Comparison of ENCODE assay signal across 1 cellular context in the genomic region with DNA sequence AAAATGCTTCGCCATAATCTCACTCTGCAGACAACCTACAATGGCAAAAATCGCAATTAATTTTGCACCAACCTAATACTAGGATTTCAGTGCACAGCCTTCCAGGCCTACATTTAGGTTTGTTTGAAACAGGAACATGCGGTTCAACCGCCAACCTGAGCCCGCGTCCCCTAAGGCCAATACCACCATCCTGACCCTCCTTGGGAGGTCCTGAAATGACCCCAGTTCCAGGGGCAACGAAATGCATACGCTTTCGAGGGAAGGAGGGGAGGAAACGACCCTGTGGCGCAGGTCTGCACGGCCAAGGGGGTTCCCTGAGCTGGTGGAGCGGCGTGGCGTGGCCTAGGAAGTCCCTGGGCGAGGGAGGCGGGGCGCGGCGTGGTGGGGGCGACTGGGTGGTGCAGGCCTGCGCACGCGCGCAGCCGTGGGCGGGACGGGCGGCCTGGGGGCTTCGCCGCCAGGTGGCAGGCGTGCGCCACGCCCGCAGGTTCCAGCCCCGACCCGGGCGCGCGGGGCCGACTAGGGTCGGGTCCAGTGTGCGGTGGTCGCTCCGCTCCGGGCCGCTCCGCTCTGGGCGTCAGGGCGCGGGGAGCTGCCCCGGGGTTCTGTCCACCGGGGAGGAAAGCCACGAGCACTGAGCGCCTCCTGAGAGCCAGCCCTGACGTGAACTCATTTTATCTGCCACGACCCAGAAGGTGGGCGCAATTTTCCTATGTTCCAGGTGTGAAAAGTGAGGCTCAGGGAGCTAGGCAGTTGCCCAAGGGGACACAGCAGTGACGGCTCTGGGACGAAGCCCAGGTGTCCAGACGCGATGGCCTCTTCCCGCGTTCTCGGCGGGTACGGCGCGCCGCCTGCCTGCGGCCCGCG.
TF ChIP-seq lines count a peak whose summit lies in the region.

No MANE protein-coding gene starts in this region.

TF ChIP-seq in HEK293, 187 proteins besides CTCF, POLR2A, EP300 and RAD21 (continued from another document and continues in another):
- TF ChIP-seq, protein P1, sequence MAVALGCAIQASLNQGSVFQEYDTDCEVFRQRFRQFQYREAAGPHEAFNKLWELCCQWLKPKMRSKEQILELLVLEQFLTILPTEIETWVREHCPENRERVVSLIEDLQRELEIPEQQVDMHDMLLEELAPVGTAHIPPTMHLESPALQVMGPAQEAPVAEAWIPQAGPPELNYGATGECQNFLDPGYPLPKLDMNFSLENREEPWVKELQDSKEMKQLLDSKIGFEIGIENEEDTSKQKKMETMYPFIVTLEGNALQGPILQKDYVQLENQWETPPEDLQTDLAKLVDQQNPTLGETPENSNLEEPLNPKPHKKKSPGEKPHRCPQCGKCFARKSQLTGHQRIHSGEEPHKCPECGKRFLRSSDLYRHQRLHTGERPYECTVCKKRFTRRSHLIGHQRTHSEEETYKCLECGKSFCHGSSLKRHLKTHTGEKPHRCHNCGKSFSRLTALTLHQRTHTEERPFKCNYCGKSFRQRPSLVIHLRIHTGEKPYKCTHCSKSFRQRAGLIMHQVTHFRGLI (tag by site-specific recombination; IDR thresholded peaks at IDR 0.05) = no peak
- TF ChIP-seq ZNF549 (tag by site-specific recombination; IDR thresholded peaks at IDR 0.05) (no peak), ZNF701 (tag by site-specific recombination; IDR thresholded peaks at IDR 0.05) (no peak), ZNF366 (tag by site-specific recombination; conservative IDR thresholded peaks at IDR 0.05) (no peak), ZNF610 (tag by site-specific recombination; IDR thresholded peaks at IDR 0.05; ENCODE audit: borderline replicate concordance) (no peak; the same call in 1 of the 2 replicates), ZNF76 (tag by site-specific recombination; IDR thresholded peaks at IDR 0.05; ENCODE audit: borderline replicate concordance, low read depth) (no peak), ZNF221 (tag by site-specific recombination; IDR thresholded peaks at IDR 0.05; ENCODE audit: borderline replicate concordance) (no peak), FEZF1 (tag by site-specific recombination; IDR thresholded peaks at IDR 0.05) (0 out of 2 replicates have a peak, but pooled peaks have one; percentile 4), ZNF623 (tag by site-specific recombination; IDR thresholded peaks at IDR 0.05) (no peak), ZNF416 (tag by site-specific recombination; IDR thresholded peaks at IDR 0.05) (no peak), ZNF837 (tag by site-specific recombination; IDR thresholded peaks at IDR 0.05) (no peak), ZNF274 (IDR thresholded peaks at IDR 0.05; ENCODE audit: low read length) (no peak), ZNF274 (tag by site-specific recombination; IDR thresholded peaks at IDR 0.05; ENCODE audit: borderline replicate concordance) (no peak), ZNF596 (tag by site-specific recombination; IDR thresholded peaks at IDR 0.05) (no peak; the same call in 1 of the 2 replicates), ZNF626 (tag by site-specific recombination; IDR thresholded peaks at IDR 0.05) (no peak), SCRT1 (tag by site-specific recombination; IDR thresholded peaks at IDR 0.05; ENCODE audit: borderline replicate concordance) (no peak), ZNF133 (tag by site-specific recombination; IDR thresholded peaks at IDR 0.05) (no peak), ZNF23 (tag by site-specific recombination; IDR thresholded peaks at IDR 0.05; ENCODE audit: borderline replicate concordance) (no peak), KLF7 (tag by site-specific recombination; IDR thresholded peaks at IDR 0.05; ENCODE audit: borderline replicate concordance) (no peak), ZNF791 (tag by site-specific recombination; IDR thresholded peaks at IDR 0.05) (no peak), ZNF121 (tag by site-specific recombination; IDR thresholded peaks at IDR 0.05) (peak; percentile 91), ZNF157 (tag by site-specific recombination; IDR thresholded peaks at IDR 0.05) (no peak), ZNF394 (tag by site-specific recombination; IDR thresholded peaks at IDR 0.05; ENCODE audit: borderline replicate concordance) (no peak), ZNF621 (tag by site-specific recombination; IDR thresholded peaks at IDR 0.05) (no peak), ZNF404 (tag by site-specific recombination; IDR thresholded peaks at IDR 0.05) (no peak), ZNF214 (tag by site-specific recombination; IDR thresholded peaks at IDR 0.05; ENCODE audit: borderline replicate concordance) (no peak), ZNF433 (tag by site-specific recombination; IDR thresholded peaks at IDR 0.05; ENCODE audit: low read depth) (no peak), ZNF544 (tag by site-specific recombination; IDR thresholded peaks at IDR 0.05) (no peak), MZF1 (tag by site-specific recombination; IDR thresholded peaks at IDR 0.05; ENCODE audit: borderline replicate concordance) (no peak), GFI1B (tag by site-specific recombination; IDR thresholded peaks at IDR 0.05) (no peak)
- TF ChIP-seq, protein P2, sequence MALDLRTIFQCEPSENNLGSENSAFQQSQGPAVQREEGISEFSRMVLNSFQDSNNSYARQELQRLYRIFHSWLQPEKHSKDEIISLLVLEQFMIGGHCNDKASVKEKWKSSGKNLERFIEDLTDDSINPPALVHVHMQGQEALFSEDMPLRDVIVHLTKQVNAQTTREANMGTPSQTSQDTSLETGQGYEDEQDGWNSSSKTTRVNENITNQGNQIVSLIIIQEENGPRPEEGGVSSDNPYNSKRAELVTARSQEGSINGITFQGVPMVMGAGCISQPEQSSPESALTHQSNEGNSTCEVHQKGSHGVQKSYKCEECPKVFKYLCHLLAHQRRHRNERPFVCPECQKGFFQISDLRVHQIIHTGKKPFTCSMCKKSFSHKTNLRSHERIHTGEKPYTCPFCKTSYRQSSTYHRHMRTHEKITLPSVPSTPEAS (tag by site-specific recombination; IDR thresholded peaks at IDR 0.05) = no peak
- TF ChIP-seq, protein P3, sequence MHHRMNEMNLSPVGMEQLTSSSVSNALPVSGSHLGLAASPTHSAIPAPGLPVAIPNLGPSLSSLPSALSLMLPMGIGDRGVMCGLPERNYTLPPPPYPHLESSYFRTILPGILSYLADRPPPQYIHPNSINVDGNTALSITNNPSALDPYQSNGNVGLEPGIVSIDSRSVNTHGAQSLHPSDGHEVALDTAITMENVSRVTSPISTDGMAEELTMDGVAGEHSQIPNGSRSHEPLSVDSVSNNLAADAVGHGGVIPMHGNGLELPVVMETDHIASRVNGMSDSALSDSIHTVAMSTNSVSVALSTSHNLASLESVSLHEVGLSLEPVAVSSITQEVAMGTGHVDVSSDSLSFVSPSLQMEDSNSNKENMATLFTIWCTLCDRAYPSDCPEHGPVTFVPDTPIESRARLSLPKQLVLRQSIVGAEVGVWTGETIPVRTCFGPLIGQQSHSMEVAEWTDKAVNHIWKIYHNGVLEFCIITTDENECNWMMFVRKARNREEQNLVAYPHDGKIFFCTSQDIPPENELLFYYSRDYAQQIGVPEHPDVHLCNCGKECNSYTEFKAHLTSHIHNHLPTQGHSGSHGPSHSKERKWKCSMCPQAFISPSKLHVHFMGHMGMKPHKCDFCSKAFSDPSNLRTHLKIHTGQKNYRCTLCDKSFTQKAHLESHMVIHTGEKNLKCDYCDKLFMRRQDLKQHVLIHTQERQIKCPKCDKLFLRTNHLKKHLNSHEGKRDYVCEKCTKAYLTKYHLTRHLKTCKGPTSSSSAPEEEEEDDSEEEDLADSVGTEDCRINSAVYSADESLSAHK (tag by site-specific recombination; IDR thresholded peaks at IDR 0.05) = no peak
- TF ChIP-seq, protein P4, sequence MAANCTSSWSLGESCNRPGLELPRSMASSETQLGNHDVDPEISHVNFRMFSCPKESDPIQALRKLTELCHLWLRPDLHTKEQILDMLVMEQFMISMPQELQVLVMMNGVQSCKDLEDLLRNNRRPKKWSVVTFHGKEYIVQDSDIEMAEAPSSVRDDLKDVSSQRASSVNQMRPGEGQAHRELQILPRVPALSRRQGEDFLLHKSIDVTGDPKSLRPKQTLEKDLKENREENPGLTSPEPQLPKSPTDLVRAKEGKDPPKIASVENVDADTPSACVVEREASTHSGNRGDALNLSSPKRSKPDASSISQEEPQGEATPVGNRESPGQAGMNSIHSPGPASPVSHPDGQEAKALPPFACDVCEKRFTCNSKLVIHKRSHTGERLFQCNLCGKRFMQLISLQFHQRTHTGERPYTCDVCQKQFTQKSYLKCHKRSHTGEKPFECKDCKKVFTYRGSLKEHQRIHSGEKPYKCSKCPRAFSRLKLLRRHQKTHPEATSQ (tag by site-specific recombination; IDR thresholded peaks at IDR 0.05) = 0 out of 2 replicates have a peak, but pooled peaks have one; percentile 20
- TF ChIP-seq, protein P5, sequence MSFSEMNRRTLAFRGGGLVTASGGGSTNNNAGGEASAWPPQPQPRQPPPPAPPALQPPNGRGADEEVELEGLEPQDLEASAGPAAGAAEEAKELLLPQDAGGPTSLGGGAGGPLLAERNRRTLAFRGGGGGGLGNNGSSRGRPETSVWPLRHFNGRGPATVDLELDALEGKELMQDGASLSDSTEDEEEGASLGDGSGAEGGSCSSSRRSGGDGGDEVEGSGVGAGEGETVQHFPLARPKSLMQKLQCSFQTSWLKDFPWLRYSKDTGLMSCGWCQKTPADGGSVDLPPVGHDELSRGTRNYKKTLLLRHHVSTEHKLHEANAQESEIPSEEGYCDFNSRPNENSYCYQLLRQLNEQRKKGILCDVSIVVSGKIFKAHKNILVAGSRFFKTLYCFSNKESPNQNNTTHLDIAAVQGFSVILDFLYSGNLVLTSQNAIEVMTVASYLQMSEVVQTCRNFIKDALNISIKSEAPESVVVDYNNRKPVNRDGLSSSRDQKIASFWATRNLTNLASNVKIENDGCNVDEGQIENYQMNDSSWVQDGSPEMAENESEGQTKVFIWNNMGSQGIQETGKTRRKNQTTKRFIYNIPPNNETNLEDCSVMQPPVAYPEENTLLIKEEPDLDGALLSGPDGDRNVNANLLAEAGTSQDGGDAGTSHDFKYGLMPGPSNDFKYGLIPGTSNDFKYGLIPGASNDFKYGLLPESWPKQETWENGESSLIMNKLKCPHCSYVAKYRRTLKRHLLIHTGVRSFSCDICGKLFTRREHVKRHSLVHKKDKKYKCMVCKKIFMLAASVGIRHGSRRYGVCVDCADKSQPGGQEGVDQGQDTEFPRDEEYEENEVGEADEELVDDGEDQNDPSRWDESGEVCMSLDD (tag by site-specific recombination; IDR thresholded peaks at IDR 0.05) = peak; percentile 69; the same call in 1 of the 2 replicates
- TF ChIP-seq, protein P6, sequence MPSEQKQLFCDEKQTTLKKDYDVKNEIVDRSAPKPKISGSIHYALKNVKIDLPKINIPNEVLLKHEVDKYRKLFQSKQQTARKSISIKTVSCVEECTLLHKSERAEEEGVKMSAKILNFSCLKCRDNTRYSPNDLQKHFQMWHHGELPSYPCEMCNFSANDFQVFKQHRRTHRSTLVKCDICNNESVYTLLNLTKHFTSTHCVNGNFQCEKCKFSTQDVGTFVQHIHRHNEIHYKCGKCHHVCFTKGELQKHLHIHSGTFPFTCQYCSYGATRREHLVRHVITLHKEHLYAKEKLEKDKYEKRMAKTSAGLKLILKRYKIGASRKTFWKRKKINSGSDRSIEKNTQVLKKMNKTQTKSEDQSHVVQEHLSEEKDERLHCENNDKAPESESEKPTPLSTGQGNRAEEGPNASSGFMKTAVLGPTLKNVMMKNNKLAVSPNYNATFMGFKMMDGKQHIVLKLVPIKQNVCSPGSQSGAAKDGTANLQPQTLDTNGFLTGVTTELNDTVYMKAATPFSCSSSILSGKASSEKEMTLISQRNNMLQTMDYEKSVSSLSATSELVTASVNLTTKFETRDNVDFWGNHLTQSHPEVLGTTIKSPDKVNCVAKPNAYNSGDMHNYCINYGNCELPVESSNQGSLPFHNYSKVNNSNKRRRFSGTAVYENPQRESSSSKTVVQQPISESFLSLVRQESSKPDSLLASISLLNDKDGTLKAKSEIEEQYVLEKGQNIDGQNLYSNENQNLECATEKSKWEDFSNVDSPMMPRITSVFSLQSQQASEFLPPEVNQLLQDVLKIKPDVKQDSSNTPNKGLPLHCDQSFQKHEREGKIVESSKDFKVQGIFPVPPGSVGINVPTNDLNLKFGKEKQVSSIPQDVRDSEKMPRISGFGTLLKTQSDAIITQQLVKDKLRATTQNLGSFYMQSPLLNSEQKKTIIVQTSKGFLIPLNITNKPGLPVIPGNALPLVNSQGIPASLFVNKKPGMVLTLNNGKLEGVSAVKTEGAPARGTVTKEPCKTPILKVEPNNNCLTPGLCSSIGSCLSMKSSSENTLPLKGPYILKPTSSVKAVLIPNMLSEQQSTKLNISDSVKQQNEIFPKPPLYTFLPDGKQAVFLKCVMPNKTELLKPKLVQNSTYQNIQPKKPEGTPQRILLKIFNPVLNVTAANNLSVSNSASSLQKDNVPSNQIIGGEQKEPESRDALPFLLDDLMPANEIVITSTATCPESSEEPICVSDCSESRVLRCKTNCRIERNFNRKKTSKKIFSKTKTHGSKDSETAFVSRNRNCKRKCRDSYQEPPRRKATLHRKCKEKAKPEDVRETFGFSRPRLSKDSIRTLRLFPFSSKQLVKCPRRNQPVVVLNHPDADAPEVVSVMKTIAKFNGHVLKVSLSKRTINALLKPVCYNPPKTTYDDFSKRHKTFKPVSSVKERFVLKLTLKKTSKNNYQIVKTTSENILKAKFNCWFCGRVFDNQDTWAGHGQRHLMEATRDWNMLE (tag by site-specific recombination; conservative IDR thresholded peaks at IDR 0.05; ENCODE audit: low read depth) = no peak
- TF ChIP-seq, protein P7, sequence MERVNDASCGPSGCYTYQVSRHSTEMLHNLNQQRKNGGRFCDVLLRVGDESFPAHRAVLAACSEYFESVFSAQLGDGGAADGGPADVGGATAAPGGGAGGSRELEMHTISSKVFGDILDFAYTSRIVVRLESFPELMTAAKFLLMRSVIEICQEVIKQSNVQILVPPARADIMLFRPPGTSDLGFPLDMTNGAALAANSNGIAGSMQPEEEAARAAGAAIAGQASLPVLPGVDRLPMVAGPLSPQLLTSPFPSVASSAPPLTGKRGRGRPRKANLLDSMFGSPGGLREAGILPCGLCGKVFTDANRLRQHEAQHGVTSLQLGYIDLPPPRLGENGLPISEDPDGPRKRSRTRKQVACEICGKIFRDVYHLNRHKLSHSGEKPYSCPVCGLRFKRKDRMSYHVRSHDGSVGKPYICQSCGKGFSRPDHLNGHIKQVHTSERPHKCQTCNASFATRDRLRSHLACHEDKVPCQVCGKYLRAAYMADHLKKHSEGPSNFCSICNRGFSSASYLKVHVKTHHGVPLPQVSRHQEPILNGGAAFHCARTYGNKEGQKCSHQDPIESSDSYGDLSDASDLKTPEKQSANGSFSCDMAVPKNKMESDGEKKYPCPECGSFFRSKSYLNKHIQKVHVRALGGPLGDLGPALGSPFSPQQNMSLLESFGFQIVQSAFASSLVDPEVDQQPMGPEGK (tag by site-specific recombination; IDR thresholded peaks at IDR 0.05) = peak; percentile 47
